In the genomic region with DNA sequence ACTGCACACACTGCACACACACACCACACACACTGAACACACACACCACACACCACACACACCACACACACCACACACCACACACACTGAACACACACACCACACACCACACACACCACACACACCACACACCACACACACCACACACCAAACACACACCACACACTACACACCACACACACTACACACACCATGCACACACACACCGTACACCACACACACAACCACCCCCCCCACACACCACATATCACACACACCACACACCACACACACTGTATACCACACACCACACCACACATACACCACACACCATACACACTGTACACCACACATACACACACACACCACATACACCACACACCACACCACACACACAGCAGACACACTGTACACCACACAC, we compare ENCODE assay signal across 14 cellular contexts.
"Had no signal": no experiment of that assay in that cellular context is flagged by ENCODE, and none has a peak within 500 bp of the region (broad histone marks: within the 10 kb centered on the region; RNA-seq: fewer than 3 reads in every experiment).

No MANE protein-coding gene starts in this region.

- ATAC-seq: naive thymus-derived CD8-positive, alpha-beta T cell; right cardiac atrium; stimulated activated naive CD8-positive, alpha-beta T cell treated with anti-CD3 and anti-CD28 coated beads, Interleukin-15, Interleukin-2, amounts not matched to agents 100 U/mL and 50 U/mL, for 24 hours had no signal

- H3K4me1 ChIP-seq: heart left ventricle, suprapubic skin, thyroid gland, upper lobe of left lung, vagina had no signal

- DNase-seq: effector CD8-positive, alpha-beta T cell; heart left ventricle; hippocampal formation; naive thymus-derived CD8-positive, alpha-beta T cell; right cardiac atrium; stimulated activated CD4-positive, alpha-beta T cell treated with anti-CD3 and anti-CD28 coated beads, Interleukin-2, amount 100 ng/mL, for 48 hours; stimulated activated naive CD8-positive, alpha-beta T cell treated with anti-CD3 and anti-CD28 coated beads, Interleukin-15, Interleukin-2, amounts not matched to agents 100 U/mL and 50 U/mL, for 24 hours; thyroid gland had no signal

- H3K4me3 Mint-ChIP-seq: naive thymus-derived CD8-positive, alpha-beta T cell had no signal

- FAIRE-seq: frontal cortex had no signal

- H3K4me1 Mint-ChIP-seq: naive thymus-derived CD8-positive, alpha-beta T cell had no signal

- H3K27me3 ChIP-seq: thyroid gland, upper lobe of left lung, vagina had no signal

- H3K27ac ChIP-seq: coronary artery, heart left ventricle, suprapubic skin, thyroid gland, upper lobe of left lung, vagina had no signal

- H3K9me3 ChIP-seq: suprapubic skin, thyroid gland, vagina had no signal

- H3K4me3 ChIP-seq: coronary artery, heart left ventricle, smooth muscle cell, suprapubic skin, thyroid gland, upper lobe of left lung, vagina had no signal

- H3K36me3 ChIP-seq: heart left ventricle, suprapubic skin, thyroid gland, upper lobe of left lung, vagina had no signal

- H3K4me2 ChIP-seq: smooth muscle cell had no signal
